ENCODE assay signal across 9 cellular contexts in the genomic region with DNA sequence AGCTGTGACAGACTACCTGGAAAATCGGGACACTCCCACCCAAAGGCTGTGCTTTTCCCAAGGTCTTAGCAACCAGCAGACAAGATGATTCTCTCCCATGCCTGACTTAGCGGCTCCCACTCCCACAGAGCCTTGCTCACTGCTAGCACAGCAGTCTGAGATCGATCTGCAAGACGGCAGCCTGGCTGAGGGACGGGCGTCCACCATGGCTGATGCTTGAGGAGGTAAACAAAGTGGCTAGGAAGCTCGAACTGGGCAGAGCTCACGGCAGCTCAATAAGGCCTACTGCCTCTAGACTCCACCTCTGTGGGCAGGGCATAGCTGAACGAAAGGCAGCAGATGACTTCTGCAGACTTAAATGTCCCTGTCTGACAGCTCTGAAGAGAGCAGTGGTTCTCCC.
"Had no signal": no experiment of that assay in that cellular context is flagged by ENCODE, and none has a peak within 500 bp of the region (broad histone marks: within the 10 kb centered on the region; RNA-seq: fewer than 3 reads in every experiment).

No MANE protein-coding gene starts in this region.

- ATAC-seq: GM23338, HCT116 had no signal

- H3K9ac ChIP-seq: GM23248 had no signal

- DNase-seq: GM23248, GOT3, H7, H9, HCEC 1CT, HFFc6 had no signal

- H3K27ac ChIP-seq: GM23248 had no signal

- H3K4me1 ChIP-seq: HAP-1 had no signal

- H3K36me3 ChIP-seq: HAP-1 had no signal

- H3K4me2 ChIP-seq: GM23338 had no signal

- H3K9me3 ChIP-seq: HAP-1 had no signal

- H3K4me3 ChIP-seq: GM23248, GM23338, HAP-1 had no signal

- H2AFZ ChIP-seq: GM23248, GM23338 had no signal
